Comparison of ENCODE assay signal across 9 cellular contexts in the genomic region with DNA sequence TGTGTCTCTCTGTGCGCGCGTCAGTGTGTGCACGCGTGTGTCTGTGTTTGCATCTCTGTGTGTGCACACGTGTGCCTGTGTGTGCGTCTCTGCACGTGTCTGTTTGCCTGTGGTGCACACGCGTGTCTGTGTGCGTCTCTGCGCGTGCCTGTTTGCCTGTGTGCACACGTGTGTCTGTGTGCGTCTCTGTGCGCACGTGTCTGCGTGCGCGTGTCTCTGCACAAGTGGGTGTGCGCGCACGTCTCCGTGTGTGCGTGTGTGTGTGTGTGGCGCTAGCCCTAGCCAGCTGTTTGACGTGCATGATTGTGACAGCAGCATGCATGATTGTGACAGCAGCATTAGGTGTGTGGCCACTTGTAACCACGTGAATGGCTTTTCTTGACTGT. TPM values are rescaled to one million over a fixed set of nuclear protein-coding genes. Genes with fewer than 3 reads are reported as not detected.
A peak's percentile ranks its signal among the peaks of the same experiment; 100 is the strongest.
DNase-seq lines count a peak whose midpoint lies in the region; ATAC-seq and TF ChIP-seq lines count a peak whose summit lies in the region.
"Had no signal": no experiment of that assay in that cellular context is flagged by ENCODE, and none has a peak within 500 bp of the region (broad histone marks: within the 10 kb centered on the region; RNA-seq: fewer than 3 reads in every experiment).

No MANE protein-coding gene starts in this region.

- H3K9ac ChIP-seq in mammary epithelial cell (ENCODE audit: insufficient read depth, low read length) = no peak overlapping the region
- no peak overlapping the region for H3K9ac ChIP-seq in smooth muscle cell (ENCODE audit: low read depth)

- BruUV-seq in mammary epithelial cell (replicated peaks; lab: Mats Ljungman, UMichigan) = no TSS peak

- intact Hi-C loops in mammary epithelial cell (cut with micrococcal nuclease) = no loop called here

- H4K20me1 ChIP-seq in mammary epithelial cell (ENCODE audit: insufficient read depth, low read length) (no peaks in the 10 kb centered on the region), smooth muscle cell (ENCODE audit: low read depth) (no peaks in the 10 kb centered on the region)

- DNase-seq in mammary epithelial cell (peak; percentile 19), smooth muscle cell (lab: John Stamatoyannopoulos, UW; ENCODE audit: unreplicated experiment) (no peak), tibial nerve (ENCODE audit: low spot score in 2 of 2) (no peak), hippocampal formation (lab: John Stamatoyannopoulos, UW) (no peak)
- no peak for DNase-seq in effector memory CD8-positive, alpha-beta T cell

- H3K79me2 ChIP-seq in mammary epithelial cell (ENCODE audit: insufficient read depth, low read length) (no peaks in the 10 kb centered on the region), smooth muscle cell (ENCODE audit: low read depth) (no peaks in the 10 kb centered on the region)

- in situ Hi-C loops in mammary epithelial cell (cut with MboI; ENCODE audit: low sequenced_read_pairs in 2 of 2) = no loop called here

- TF ChIP-seq EP300 in tibial nerve (IDR thresholded peaks at IDR 0.05) = no peak

- no peak overlapping the region for H3K27ac Mint-ChIP-seq in effector memory CD8-positive, alpha-beta T cell

- H3K4me1 Mint-ChIP-seq in effector memory CD8-positive, alpha-beta T cell (ENCODE audit: low read depth in 2 of 2) = no peaks in the 10 kb centered on the region

- H3K27me3 Mint-ChIP-seq in effector memory CD8-positive, alpha-beta T cell = no peaks in the 10 kb centered on the region

- no peaks in the 10 kb centered on the region for H3K36me3 Mint-ChIP-seq in effector memory CD8-positive, alpha-beta T cell (ENCODE audit: insufficient read depth)

- CTCF ChIA-PET in HEK293 (lab: Yijun Ruan, JAX) = interaction anchor here (0.8 kb wide), 1 partner anchor 20 kb away, joined by 3 read pairs; no protein-coding TSS in a partner anchor
- CTCF ChIA-PET in mammary epithelial cell (lab: Charles Lee; ENCODE audit: low non-redundant PET) = no interaction called here

- TF ChIP-seq CTCF in HEK293 (tag by site-specific recombination; IDR thresholded peaks at IDR 0.05) (no peak), mammary epithelial cell (conservative IDR thresholded peaks at IDR 0.05 in 1 of 2, IDR thresholded peaks at IDR 0.05 in 1 of 2; ENCODE audit: extremely low read depth in 1 of 2, insufficient read depth in 1 of 2, low read depth in 1 of 2, low read length in 2 of 2) (no peak), smooth muscle cell (IDR thresholded peaks at IDR 0.05; ENCODE audit: borderline replicate concordance, insufficient read depth, poor library complexity, severe bottlenecking) (no peak), tibial nerve (IDR thresholded peaks at IDR 0.05) (no peak)

- dilution Hi-C loops in mammary epithelial cell (cut with HindIII; ENCODE audit: low sequenced_read_pairs) = no loop called here

- H3K27ac ChIP-seq in HEK293 (ENCODE audit: extremely low read depth, low read depth, low read length) (no peak overlapping the region), mammary epithelial cell (ENCODE audit: insufficient read depth, low read depth, low read length) (no peak overlapping the region), smooth muscle cell (ENCODE audit: low read depth) (no peak overlapping the region), tibial nerve (no peak overlapping the region)
- H3K27ac ChIP-seq: body of pancreas, neutrophil had no signal

- ATAC-seq in effector memory CD8-positive, alpha-beta T cell (replicated peaks) = no peak
- ATAC-seq: body of pancreas had no signal

- no peaks in the 10 kb centered on the region for H3F3A ChIP-seq in smooth muscle cell (ENCODE audit: low read depth)

- no peak for TF ChIP-seq POLR2A in tibial nerve (IDR thresholded peaks at IDR 0.05)

- peaks cover 0 to 12% of the 10 kb centered on the region in 2 experiments; a peak in 1 of 3 replicates for H3K36me3 ChIP-seq in HEK293 (ENCODE audit: control insufficient read depth in 2 of 2, insufficient read depth in 1 of 2, low read length in 2 of 2)
- H3K36me3 ChIP-seq in mammary epithelial cell (ENCODE audit: insufficient read depth, low read length) = no peaks in the 10 kb centered on the region
- H3K36me3 ChIP-seq in smooth muscle cell (ENCODE audit: low read depth) = no peaks in the 10 kb centered on the region
- peaks cover 0 to 3% (median 0%) of the 10 kb centered on the region in 3 donors for H3K36me3 ChIP-seq in tibial nerve
- H3K36me3 ChIP-seq: neutrophil had no signal

- H3K27me3 ChIP-seq in mammary epithelial cell (ENCODE audit: insufficient read depth, low read length) (peaks cover 6% of the 10 kb centered on the region), smooth muscle cell (ENCODE audit: low read depth) (peaks cover 5% of the 10 kb centered on the region), tibial nerve (no peaks in the 10 kb centered on the region)
- H3K27me3 ChIP-seq: body of pancreas had no signal

- POLR2A ChIA-PET in HEK293 (lab: Yijun Ruan, JAX) = interaction anchor here (0.6 to 1.3 kb wide), 2 partner anchors 31 to 127 kb away, joined by 3 to 12 read pairs; partner anchors contain the start of genes ZNF146 and ZNF565

- H3K4me2 ChIP-seq in mammary epithelial cell (ENCODE audit: insufficient read depth, low read depth, low read length) (peak overlapping the region; percentile 46), smooth muscle cell (peak overlapping the region; percentile 82)

- no peak overlapping the region for H3K4me3 Mint-ChIP-seq in effector memory CD8-positive, alpha-beta T cell

- H2AFZ ChIP-seq in mammary epithelial cell (ENCODE audit: low read depth, low read length) (no peak overlapping the region), smooth muscle cell (ENCODE audit: low read depth) (no peak overlapping the region)

- peaks cover 4 to 10% of the 10 kb centered on the region in 2 donors for H3K9me3 Mint-ChIP-seq in effector memory CD8-positive, alpha-beta T cell

- H3K4me3 ChIP-seq in HEK293 (ENCODE audit: low read depth, low read length) = no peak overlapping the region
- H3K4me3 ChIP-seq in mammary epithelial cell (replicated peaks in 1 of 3; ENCODE audit: insufficient read depth in 1 of 3, low read depth in 2 of 3, low read length in 3 of 3) = peak overlapping the region in 2 of 3 experiments; percentile 2 to 6
- H3K4me3 ChIP-seq in iPS-18c (ENCODE audit: insufficient read depth, low read depth, low read length) = peak overlapping the region; percentile 54; the same call in 1 of the 2 replicates
- H3K4me3 ChIP-seq in smooth muscle cell = no peak overlapping the region
- peak overlapping the region in 1 of 4 donors; percentile 32 for H3K4me3 ChIP-seq in tibial nerve
- H3K4me3 ChIP-seq: body of pancreas had no signal

- WGBS in mammary epithelial cell (ENCODE audit: low coverage, missing lambda C conversion rate) = 20% methylated on average over 3 of the region's 28 CpGs
- 79% methylated on average over 28 of the region's 28 CpGs for whole genome bisulfite sequencing in smooth muscle cell (ENCODE audit: low lambda C conversion rate)
- WGBS in tibial nerve, 2 donors = 43 to 47% methylated on average over 19 to 28 of the region's 28 CpGs

- H3K9me3 ChIP-seq in HEK293 (ENCODE audit: control insufficient read depth, insufficient read depth, low read depth, low read length) (peaks cover 4% of the 10 kb centered on the region), mammary epithelial cell (replicated peaks; ENCODE audit: insufficient read depth, low read length) (peaks cover 12% of the 10 kb centered on the region), iPS-18c (ENCODE audit: control insufficient read depth, insufficient read depth, low read length) (no peaks in the 10 kb centered on the region), smooth muscle cell (replicated peaks; ENCODE audit: low read depth) (no peaks in the 10 kb centered on the region), tibial nerve (peaks cover 0 to 59% (median 0%) of the 10 kb centered on the region in 4 donors)

- H3K4me1 ChIP-seq in HEK293 (ENCODE audit: control insufficient read depth, insufficient read depth, low read length) = no peaks in the 10 kb centered on the region; the same call in 1 of the 2 replicates
- H3K4me1 ChIP-seq in mammary epithelial cell (ENCODE audit: insufficient read depth, low read length) = peaks cover 10% of the 10 kb centered on the region
- peaks cover 8% of the 10 kb centered on the region for H3K4me1 ChIP-seq in smooth muscle cell (ENCODE audit: low read depth)
- H3K4me1 ChIP-seq in tibial nerve = peaks cover 0 to 14% (median 0%) of the 10 kb centered on the region in 4 donors
- H3K4me1 ChIP-seq: body of pancreas had no signal

TF ChIP-seq in HEK293, 187 proteins besides CTCF, POLR2A, EP300 and RAD21:
- TF ChIP-seq MYNN (tag by site-specific recombination; IDR thresholded peaks at IDR 0.05; ENCODE audit: borderline replicate concordance) (no peak), ZSCAN4 (tag by site-specific recombination; IDR thresholded peaks at IDR 0.05) (peak; percentile 16; the same call in 1 of the 2 replicates)

RNA-seq across cellular contexts. Expression of gene ZNF146, which starts 31.1 kb away (rescaled TPM):
- total RNA-seq in mammary epithelial cell (10 to 100 TPM; 74.5 to 77.3 TPM), smooth muscle cell (155 and 161 TPM in 2 replicates), tibial nerve (10 to 100 TPM; 52.2 to 66.1 (median 53.9) TPM)
- polyA plus RNA-seq in mammary epithelial cell (39.5 TPM), smooth muscle cell (49.4 and 57.5 TPM in 2 replicates)
- 25.0 TPM for polyA minus RNA-seq in mammary epithelial cell

RNA-seq across cellular contexts. Expression of gene ZNF565, which starts 31.5 kb away (rescaled TPM):
- total RNA-seq in mammary epithelial cell = 1 to 10 TPM; 2.8 to 3.5 TPM
- polyA plus RNA-seq in mammary epithelial cell = 1.5 TPM
- polyA minus RNA-seq in mammary epithelial cell = not detected
- 4.5 and 8.6 TPM in 2 replicates for total RNA-seq in smooth muscle cell
- polyA plus RNA-seq in smooth muscle cell = 2.6 and 4.7 TPM in 2 replicates
- total RNA-seq in tibial nerve = 1 to 10 TPM; 4.8 to 9.6 (median 6.9) TPM

Comparison
In these comparisons a context has a peak if more than half of its experiments do, and no peak if none do; other contexts are left out.
1. H3K4me3 ChIP-seq: peak in mammary epithelial cell (2 of 3) and iPS-18c (single experiment); none in HEK293 (single experiment) and smooth muscle cell (single experiment).